In the genomic region with DNA sequence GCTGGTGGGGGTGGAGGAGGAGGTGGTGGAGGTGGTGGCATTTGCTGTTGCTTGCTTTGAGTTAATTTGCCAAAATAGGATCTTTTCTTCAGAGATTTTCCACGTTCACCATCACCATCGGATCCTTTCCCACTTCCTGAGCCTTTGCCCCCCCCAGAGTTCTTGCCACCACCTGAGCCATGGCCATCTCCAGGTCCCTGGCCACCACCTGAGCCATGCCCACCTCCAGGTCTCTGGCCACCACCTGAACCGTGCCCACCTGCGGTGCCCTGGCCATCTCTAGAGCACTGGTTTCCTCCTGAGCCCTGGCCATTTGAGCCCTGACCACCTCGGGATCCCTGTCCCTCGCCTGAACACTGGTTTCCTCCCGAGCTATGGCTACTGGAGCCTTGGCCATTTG, we compare ENCODE assay signal across 1 cellular context.
TF ChIP-seq lines count a peak whose summit lies in the region.

No MANE protein-coding gene starts in this region.

TF ChIP-seq in GM23338, 12 proteins besides CTCF, POLR2A, EP300 and RAD21 (continued from another document):
- TF ChIP-seq, protein P1, sequence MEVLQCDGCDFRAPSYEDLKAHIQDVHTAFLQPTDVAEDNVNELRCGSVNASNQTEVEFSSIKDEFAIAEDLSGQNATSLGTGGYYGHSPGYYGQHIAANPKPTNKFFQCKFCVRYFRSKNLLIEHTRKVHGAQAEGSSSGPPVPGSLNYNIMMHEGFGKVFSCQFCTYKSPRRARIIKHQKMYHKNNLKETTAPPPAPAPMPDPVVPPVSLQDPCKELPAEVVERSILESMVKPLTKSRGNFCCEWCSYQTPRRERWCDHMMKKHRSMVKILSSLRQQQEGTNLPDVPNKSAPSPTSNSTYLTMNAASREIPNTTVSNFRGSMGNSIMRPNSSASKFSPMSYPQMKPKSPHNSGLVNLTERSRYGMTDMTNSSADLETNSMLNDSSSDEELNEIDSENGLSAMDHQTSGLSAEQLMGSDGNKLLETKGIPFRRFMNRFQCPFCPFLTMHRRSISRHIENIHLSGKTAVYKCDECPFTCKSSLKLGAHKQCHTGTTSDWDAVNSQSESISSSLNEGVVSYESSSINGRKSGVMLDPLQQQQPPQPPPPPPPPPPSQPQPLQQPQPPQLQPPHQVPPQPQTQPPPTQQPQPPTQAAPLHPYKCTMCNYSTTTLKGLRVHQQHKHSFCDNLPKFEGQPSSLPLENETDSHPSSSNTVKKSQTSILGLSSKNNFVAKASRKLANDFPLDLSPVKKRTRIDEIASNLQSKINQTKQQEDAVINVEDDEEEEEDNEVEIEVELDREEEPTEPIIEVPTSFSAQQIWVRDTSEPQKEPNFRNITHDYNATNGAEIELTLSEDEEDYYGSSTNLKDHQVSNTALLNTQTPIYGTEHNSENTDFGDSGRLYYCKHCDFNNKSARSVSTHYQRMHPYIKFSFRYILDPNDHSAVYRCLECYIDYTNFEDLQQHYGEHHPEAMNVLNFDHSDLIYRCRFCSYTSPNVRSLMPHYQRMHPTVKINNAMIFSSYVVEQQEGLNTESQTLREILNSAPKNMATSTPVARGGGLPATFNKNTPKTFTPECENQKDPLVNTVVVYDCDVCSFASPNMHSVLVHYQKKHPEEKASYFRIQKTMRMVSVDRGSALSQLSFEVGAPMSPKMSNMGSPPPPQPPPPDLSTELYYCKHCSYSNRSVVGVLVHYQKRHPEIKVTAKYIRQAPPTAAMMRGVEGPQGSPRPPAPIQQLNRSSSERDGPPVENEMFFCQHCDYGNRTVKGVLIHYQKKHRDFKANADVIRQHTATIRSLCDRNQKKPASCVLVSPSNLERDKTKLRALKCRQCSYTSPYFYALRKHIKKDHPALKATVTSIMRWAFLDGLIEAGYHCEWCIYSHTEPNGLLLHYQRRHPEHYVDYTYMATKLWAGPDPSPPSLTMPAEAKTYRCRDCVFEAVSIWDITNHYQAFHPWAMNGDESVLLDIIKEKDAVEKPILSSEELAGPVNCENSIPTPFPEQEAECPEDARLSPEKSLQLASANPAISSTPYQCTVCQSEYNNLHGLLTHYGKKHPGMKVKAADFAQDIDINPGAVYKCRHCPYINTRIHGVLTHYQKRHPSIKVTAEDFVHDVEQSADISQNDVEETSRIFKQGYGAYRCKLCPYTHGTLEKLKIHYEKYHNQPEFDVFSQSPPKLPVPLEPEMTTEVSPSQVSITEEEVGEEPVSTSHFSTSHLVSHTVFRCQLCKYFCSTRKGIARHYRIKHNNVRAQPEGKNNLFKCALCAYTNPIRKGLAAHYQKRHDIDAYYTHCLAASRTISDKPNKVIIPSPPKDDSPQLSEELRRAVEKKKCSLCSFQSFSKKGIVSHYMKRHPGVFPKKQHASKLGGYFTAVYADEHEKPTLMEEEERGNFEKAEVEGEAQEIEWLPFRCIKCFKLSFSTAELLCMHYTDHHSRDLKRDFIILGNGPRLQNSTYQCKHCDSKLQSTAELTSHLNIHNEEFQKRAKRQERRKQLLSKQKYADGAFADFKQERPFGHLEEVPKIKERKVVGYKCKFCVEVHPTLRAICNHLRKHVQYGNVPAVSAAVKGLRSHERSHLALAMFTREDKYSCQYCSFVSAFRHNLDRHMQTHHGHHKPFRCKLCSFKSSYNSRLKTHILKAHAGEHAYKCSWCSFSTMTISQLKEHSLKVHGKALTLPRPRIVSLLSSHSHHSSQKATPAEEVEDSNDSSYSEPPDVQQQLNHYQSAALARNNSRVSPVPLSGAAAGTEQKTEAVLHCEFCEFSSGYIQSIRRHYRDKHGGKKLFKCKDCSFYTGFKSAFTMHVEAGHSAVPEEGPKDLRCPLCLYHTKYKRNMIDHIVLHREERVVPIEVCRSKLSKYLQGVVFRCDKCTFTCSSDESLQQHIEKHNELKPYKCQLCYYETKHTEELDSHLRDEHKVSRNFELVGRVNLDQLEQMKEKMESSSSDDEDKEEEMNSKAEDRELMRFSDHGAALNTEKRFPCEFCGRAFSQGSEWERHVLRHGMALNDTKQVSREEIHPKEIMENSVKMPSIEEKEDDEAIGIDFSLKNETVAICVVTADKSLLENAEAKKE (CRISPR knock-in tag; IDR thresholded peaks at IDR 0.05): no peak
- TF ChIP-seq, protein P2, sequence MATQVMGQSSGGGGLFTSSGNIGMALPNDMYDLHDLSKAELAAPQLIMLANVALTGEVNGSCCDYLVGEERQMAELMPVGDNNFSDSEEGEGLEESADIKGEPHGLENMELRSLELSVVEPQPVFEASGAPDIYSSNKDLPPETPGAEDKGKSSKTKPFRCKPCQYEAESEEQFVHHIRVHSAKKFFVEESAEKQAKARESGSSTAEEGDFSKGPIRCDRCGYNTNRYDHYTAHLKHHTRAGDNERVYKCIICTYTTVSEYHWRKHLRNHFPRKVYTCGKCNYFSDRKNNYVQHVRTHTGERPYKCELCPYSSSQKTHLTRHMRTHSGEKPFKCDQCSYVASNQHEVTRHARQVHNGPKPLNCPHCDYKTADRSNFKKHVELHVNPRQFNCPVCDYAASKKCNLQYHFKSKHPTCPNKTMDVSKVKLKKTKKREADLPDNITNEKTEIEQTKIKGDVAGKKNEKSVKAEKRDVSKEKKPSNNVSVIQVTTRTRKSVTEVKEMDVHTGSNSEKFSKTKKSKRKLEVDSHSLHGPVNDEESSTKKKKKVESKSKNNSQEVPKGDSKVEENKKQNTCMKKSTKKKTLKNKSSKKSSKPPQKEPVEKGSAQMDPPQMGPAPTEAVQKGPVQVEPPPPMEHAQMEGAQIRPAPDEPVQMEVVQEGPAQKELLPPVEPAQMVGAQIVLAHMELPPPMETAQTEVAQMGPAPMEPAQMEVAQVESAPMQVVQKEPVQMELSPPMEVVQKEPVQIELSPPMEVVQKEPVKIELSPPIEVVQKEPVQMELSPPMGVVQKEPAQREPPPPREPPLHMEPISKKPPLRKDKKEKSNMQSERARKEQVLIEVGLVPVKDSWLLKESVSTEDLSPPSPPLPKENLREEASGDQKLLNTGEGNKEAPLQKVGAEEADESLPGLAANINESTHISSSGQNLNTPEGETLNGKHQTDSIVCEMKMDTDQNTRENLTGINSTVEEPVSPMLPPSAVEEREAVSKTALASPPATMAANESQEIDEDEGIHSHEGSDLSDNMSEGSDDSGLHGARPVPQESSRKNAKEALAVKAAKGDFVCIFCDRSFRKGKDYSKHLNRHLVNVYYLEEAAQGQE (IDR thresholded peaks at IDR 0.05; ENCODE audit: unreplicated experiment): no peak
- TF ChIP-seq EZH2 (IDR thresholded peaks at IDR 0.05; ENCODE audit: low read depth, unreplicated experiment): no peak
- no peak for TF ChIP-seq STAT1 (IDR thresholded peaks at IDR 0.05; ENCODE audit: unreplicated experiment)
- TF ChIP-seq ZNF114 (CRISPR knock-in tag; IDR thresholded peaks at IDR 0.05): no peak
- no peak for TF ChIP-seq EZH2phosphoT487 (IDR thresholded peaks at IDR 0.05; ENCODE audit: unreplicated experiment)
- TF ChIP-seq NANOG (IDR thresholded peaks at IDR 0.05; ENCODE audit: borderline replicate concordance): no peak
- no peak for TF ChIP-seq ZNF331 (CRISPR knock-in tag; IDR thresholded peaks at IDR 0.05; ENCODE audit: low read depth)
